In the genomic region with DNA sequence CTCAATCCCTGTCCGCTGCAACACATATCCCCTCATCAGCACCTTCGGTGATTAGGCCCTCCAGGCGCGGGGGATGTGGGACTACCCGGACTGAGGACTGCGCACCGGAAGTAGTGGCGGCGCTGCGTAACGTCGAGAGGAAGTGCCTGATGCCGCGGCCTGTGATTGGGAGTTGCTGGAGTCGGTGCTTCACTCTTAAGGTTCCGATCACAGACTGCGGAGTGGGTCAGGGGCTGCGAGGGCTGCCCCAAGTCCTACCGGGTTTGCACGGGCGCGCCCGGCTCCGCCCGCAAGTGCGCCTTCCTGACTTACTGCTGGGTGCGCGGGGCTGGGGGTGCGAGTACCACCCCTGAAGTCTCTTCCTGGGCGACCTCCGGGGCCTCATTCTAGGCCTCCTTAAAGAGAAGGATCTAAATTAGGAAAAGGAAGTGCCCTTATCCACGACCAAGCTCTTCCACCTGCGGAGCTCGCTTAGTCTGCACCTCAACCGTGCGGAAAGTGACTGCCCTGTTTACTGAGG, we compare ENCODE assay signal across 8 cellular contexts. TPM values are rescaled to one million over a fixed set of nuclear protein-coding genes. Genes with fewer than 3 reads are reported as not detected.
DNase-seq lines count a peak whose midpoint lies in the region; ATAC-seq and TF ChIP-seq lines count a peak whose summit lies in the region.

A gene (plus strand): TSS at position 192 of the 520 bp plus-strand sequence. CDS start 1,822 bp downstream, outside the sequence.

- H3K27ac ChIP-seq in HUES48 (ENCODE audit: low read depth, low read length) = no peak within 1 kb of the TSS

- peaks cover 31% of the 10 kb centered on the region for H3K27me3 ChIP-seq in HUES48 (ENCODE audit: control insufficient read depth, insufficient read depth, low read length)
- H3K27me3 ChIP-seq in mononuclear cell (ENCODE audit: insufficient read depth, low read length) = peaks cover 31% of the 10 kb centered on the region

- no peak for TF ChIP-seq CTCF in epithelial cell of esophagus (IDR thresholded peaks at IDR 0.05; ENCODE audit: insufficient read depth, low read depth, low read length, missing control alignments)

- peak within 1 kb of the TSS; percentile 53; the same call in 1 of the 2 replicates for H3K9ac ChIP-seq in HUES48 (ENCODE audit: low read depth, low read length)

- peak; percentile 92 for DNase-seq in D341Med (ENCODE audit: low spot score)
- peak; percentile 95 for DNase-seq in OCI-M1 (lab: John Stamatoyannopoulos, UW)
- peak; percentile 88 for DNase-seq in activated T-cell treated with anti-CD3 and anti-CD28 coated beads for 24 hours (ENCODE audit: low read depth)
- DNase-seq in epithelial cell of esophagus (ENCODE audit: low read depth) = peak; percentile 95
- peak; percentile 81 to 84 for DNase-seq in stimulated activated CD8-positive, alpha-beta memory T cell treated with anti-CD3 and anti-CD28 coated beads, Interleukin-2, amount 100 ng/mL, for 1 hour (ENCODE audit: low read depth in 2 of 2)

- 0 out of 2 replicates have a peak, but pooled peaks cover 5% of the 10 kb centered on the region for H3K4me1 ChIP-seq in HUES48 (ENCODE audit: control insufficient read depth, insufficient read depth, low read length)
- peaks cover 16% of the 10 kb centered on the region for H3K4me1 ChIP-seq in mononuclear cell (ENCODE audit: insufficient read depth, low read length)

- peak; percentile 99 for ATAC-seq in GM21447 (IDR thresholded peaks at IDR 0.05; ENCODE audit: unreplicated experiment)

- peaks cover 23% of the 10 kb centered on the region for H3K36me3 ChIP-seq in HUES48 (ENCODE audit: control insufficient read depth, insufficient read depth, low read length)

- H3K4me3 ChIP-seq in HUES48 (ENCODE audit: low read depth, low read length) (peak within 1 kb of the TSS; percentile 80), epithelial cell of esophagus (ENCODE audit: low read length) (peak within 1 kb of the TSS; percentile 98), mononuclear cell (ENCODE audit: low read length) (peak within 1 kb of the TSS; percentile 81)

- H3K9me3 ChIP-seq in HUES48 (ENCODE audit: control insufficient read depth, insufficient read depth, low read length) (no peaks in the 10 kb centered on the region), mononuclear cell (ENCODE audit: low read depth, low read length) (no peaks in the 10 kb centered on the region)

RNA-seq across cellular contexts. Expression of the gene that starts here (rescaled TPM):
- total RNA-seq in mononuclear cell = 20.0 TPM
